In genomic region chr12:98352218-98352811, GRCh38 we compare ENCODE assay signal across 11 cellular contexts.
DNase-seq lines count a peak whose midpoint lies in the region; ATAC-seq, FAIRE-seq and TF ChIP-seq lines count a peak whose summit lies in the region.
"Had no signal": no experiment of that assay in that cellular context is flagged by ENCODE, and none has a peak within 500 bp of the region (broad histone marks: within the 10 kb centered on the region; RNA-seq: fewer than 3 reads in every experiment).

No MANE protein-coding gene starts in this region.

- H3K4me3 Mint-ChIP-seq in activated CD8-positive, alpha-beta T cell treated with anti-CD3 and anti-CD28 coated beads for 36 hours: no peak overlapping the region
- H3K4me3 Mint-ChIP-seq in activated CD8-positive, alpha-beta T cell treated with anti-CD3 and anti-CD28 coated beads, Interleukin-2, amount 10 ng/mL, durations not matched to agents 7 days and 5 days: no peak overlapping the region
- H3K4me3 Mint-ChIP-seq in astrocyte (ENCODE audit: unreplicated experiment): peak overlapping the region; percentile 21

- intact Hi-C loops in activated CD8-positive, alpha-beta T cell treated with anti-CD3 and anti-CD28 coated beads for 36 hours (cut with micrococcal nuclease): no loop called here

- peak; percentile 39 for ATAC-seq in activated CD8-positive, alpha-beta T cell treated with anti-CD3 and anti-CD28 coated beads for 36 hours
- ATAC-seq in activated CD8-positive, alpha-beta T cell treated with anti-CD3 and anti-CD28 coated beads, Interleukin-2, amount 10 ng/mL, durations not matched to agents 7 days and 5 days: no peak
- ATAC-seq in HG03196 (IDR thresholded peaks at IDR 0.05; ENCODE audit: unreplicated experiment) (peak; percentile 71), HG03460 (IDR thresholded peaks at IDR 0.05; ENCODE audit: unreplicated experiment) (no peak)

- FAIRE-seq in astrocyte (lab: Jason Lieb, UNC): peak; percentile 90
- FAIRE-seq: TTC549 had no signal

- peak overlapping the region; percentile 8 for H3K4me3 ChIP-seq in astrocyte (ENCODE audit: insufficient read depth, low read depth, low read length)

- H3K9me3 Mint-ChIP-seq in activated CD8-positive, alpha-beta T cell treated with anti-CD3 and anti-CD28 coated beads for 36 hours: no peaks in the 10 kb centered on the region
- H3K9me3 Mint-ChIP-seq in activated CD8-positive, alpha-beta T cell treated with anti-CD3 and anti-CD28 coated beads, Interleukin-2, amount 10 ng/mL, durations not matched to agents 7 days and 5 days (ENCODE audit: insufficient read depth): no peaks in the 10 kb centered on the region
- no peaks in the 10 kb centered on the region for H3K9me3 Mint-ChIP-seq in astrocyte (ENCODE audit: unreplicated experiment)

- H3K36me3 ChIP-seq in astrocyte (ENCODE audit: insufficient read depth, low read length): no peaks in the 10 kb centered on the region

- no peaks in the 10 kb centered on the region for H3K27me3 ChIP-seq in astrocyte (ENCODE audit: insufficient read depth, low read length)

- H2AFZ ChIP-seq in astrocyte (ENCODE audit: low read depth, low read length): no peak overlapping the region

- CTCF ChIA-PET in activated CD8-positive, alpha-beta T cell treated with anti-CD3 and anti-CD28 coated beads for 36 hours (lab: Charles Lee): no interaction called here
- CTCF ChIA-PET in activated CD8-positive, alpha-beta T cell treated with anti-CD3 and anti-CD28 coated beads, Interleukin-2, amount 10 ng/mL, durations not matched to agents 7 days and 5 days (lab: Charles Lee): no interaction called here

- H3K36me3 Mint-ChIP-seq in activated CD8-positive, alpha-beta T cell treated with anti-CD3 and anti-CD28 coated beads for 36 hours (ENCODE audit: low read depth): no peaks in the 10 kb centered on the region
- no peaks in the 10 kb centered on the region for H3K36me3 Mint-ChIP-seq in activated CD8-positive, alpha-beta T cell treated with anti-CD3 and anti-CD28 coated beads, Interleukin-2, amount 10 ng/mL, durations not matched to agents 7 days and 5 days (ENCODE audit: low read depth)
- H3K36me3 Mint-ChIP-seq in astrocyte (ENCODE audit: low read depth, unreplicated experiment): no peaks in the 10 kb centered on the region

- TF ChIP-seq CTCF in activated CD8-positive, alpha-beta T cell treated with anti-CD3 and anti-CD28 coated beads for 36 hours (IDR thresholded peaks at IDR 0.05): no peak
- TF ChIP-seq CTCF in astrocyte (IDR thresholded peaks at IDR 0.05; ENCODE audit: insufficient read depth, low read depth, low read length): no peak

- peak overlapping the region; percentile 78 for H3K4me2 ChIP-seq in astrocyte (ENCODE audit: low read length)

- peaks cover 3% of the 10 kb centered on the region for H3K27me3 Mint-ChIP-seq in activated CD8-positive, alpha-beta T cell treated with anti-CD3 and anti-CD28 coated beads for 36 hours
- peaks cover 16% of the 10 kb centered on the region for H3K27me3 Mint-ChIP-seq in activated CD8-positive, alpha-beta T cell treated with anti-CD3 and anti-CD28 coated beads, Interleukin-2, amount 10 ng/mL, durations not matched to agents 7 days and 5 days (ENCODE audit: low read depth)
- no peaks in the 10 kb centered on the region for H3K27me3 Mint-ChIP-seq in astrocyte (ENCODE audit: low read depth, unreplicated experiment)

- peak overlapping the region; percentile 62 for H3K9ac ChIP-seq in astrocyte (ENCODE audit: low read length)

- POLR2A ChIA-PET in activated CD8-positive, alpha-beta T cell treated with anti-CD3 and anti-CD28 coated beads for 36 hours (lab: Charles Lee): no interaction called here
- POLR2A ChIA-PET in activated CD8-positive, alpha-beta T cell treated with anti-CD3 and anti-CD28 coated beads, Interleukin-2, amount 10 ng/mL, durations not matched to agents 7 days and 5 days (lab: Charles Lee): no interaction called here

- H3K79me2 ChIP-seq in astrocyte (ENCODE audit: insufficient read depth, low read length): no peaks in the 10 kb centered on the region

- no peak overlapping the region for H3K27ac Mint-ChIP-seq in activated CD8-positive, alpha-beta T cell treated with anti-CD3 and anti-CD28 coated beads for 36 hours
- no peak overlapping the region for H3K27ac Mint-ChIP-seq in activated CD8-positive, alpha-beta T cell treated with anti-CD3 and anti-CD28 coated beads, Interleukin-2, amount 10 ng/mL, durations not matched to agents 7 days and 5 days
- H3K27ac Mint-ChIP-seq in astrocyte (ENCODE audit: unreplicated experiment): peak overlapping the region; percentile 100

- peaks cover 34% of the 10 kb centered on the region for H3K4me1 ChIP-seq in astrocyte (ENCODE audit: insufficient read depth, low read length)

- H3K4me1 Mint-ChIP-seq in activated CD8-positive, alpha-beta T cell treated with anti-CD3 and anti-CD28 coated beads for 36 hours (ENCODE audit: low read depth): peaks cover 2% of the 10 kb centered on the region
- no peaks in the 10 kb centered on the region for H3K4me1 Mint-ChIP-seq in activated CD8-positive, alpha-beta T cell treated with anti-CD3 and anti-CD28 coated beads, Interleukin-2, amount 10 ng/mL, durations not matched to agents 7 days and 5 days (ENCODE audit: low read depth)
- peaks cover 37% of the 10 kb centered on the region for H3K4me1 Mint-ChIP-seq in astrocyte (ENCODE audit: low read depth, unreplicated experiment)

- peak overlapping the region; percentile 91 for H3K27ac ChIP-seq in astrocyte (ENCODE audit: low read depth, low read length)
- H3K27ac ChIP-seq: C4-2B, HL-60 had no signal

- no peaks in the 10 kb centered on the region for H3K9me3 ChIP-seq in astrocyte (ENCODE audit: insufficient read depth, low read depth, low read length)

- no peak for DNase-seq in activated CD8-positive, alpha-beta T cell treated with anti-CD3 and anti-CD28 coated beads for 36 hours
- DNase-seq in activated CD8-positive, alpha-beta T cell treated with anti-CD3 and anti-CD28 coated beads, Interleukin-2, amount 10 ng/mL, durations not matched to agents 7 days and 5 days: no peak
- peak; percentile 98 for DNase-seq in astrocyte (ENCODE audit: low read depth)
- DNase-seq in renal cortical epithelial cell (ENCODE audit: low read depth): peak; percentile 92
- DNase-seq in SKM-1 (lab: John Stamatoyannopoulos, UW; ENCODE audit: unreplicated experiment): no peak
- DNase-seq in NCI-H524 treated with DMSO at 0.1 percent for 48 hours (lab: John Stamatoyannopoulos, UW): no peak

- no peaks in the 10 kb centered on the region for H4K20me1 ChIP-seq in astrocyte (ENCODE audit: insufficient read depth, low read length)

Comparison
In these comparisons a context has a peak if more than half of its experiments do, and no peak if none do; other contexts are left out.
1. ATAC-seq: peak in activated CD8-positive, alpha-beta T cell treated with anti-CD3 and anti-CD28 coated beads for 36 hours (single experiment) and HG03196 (single experiment); none in activated CD8-positive, alpha-beta T cell treated with anti-CD3 and anti-CD28 coated beads, Interleukin-2, amount 10 ng/mL, durations not matched to agents 7 days and 5 days (single experiment) and HG03460 (single experiment).
2. DNase-seq: peak in astrocyte (single experiment) and renal cortical epithelial cell (single experiment); none in activated CD8-positive, alpha-beta T cell treated with anti-CD3 and anti-CD28 coated beads for 36 hours (single experiment), activated CD8-positive, alpha-beta T cell treated with anti-CD3 and anti-CD28 coated beads, Interleukin-2, amount 10 ng/mL, durations not matched to agents 7 days and 5 days (single experiment), SKM-1 (single experiment) and NCI-H524 treated with DMSO at 0.1 percent for 48 hours (single experiment).